In the genomic region with DNA sequence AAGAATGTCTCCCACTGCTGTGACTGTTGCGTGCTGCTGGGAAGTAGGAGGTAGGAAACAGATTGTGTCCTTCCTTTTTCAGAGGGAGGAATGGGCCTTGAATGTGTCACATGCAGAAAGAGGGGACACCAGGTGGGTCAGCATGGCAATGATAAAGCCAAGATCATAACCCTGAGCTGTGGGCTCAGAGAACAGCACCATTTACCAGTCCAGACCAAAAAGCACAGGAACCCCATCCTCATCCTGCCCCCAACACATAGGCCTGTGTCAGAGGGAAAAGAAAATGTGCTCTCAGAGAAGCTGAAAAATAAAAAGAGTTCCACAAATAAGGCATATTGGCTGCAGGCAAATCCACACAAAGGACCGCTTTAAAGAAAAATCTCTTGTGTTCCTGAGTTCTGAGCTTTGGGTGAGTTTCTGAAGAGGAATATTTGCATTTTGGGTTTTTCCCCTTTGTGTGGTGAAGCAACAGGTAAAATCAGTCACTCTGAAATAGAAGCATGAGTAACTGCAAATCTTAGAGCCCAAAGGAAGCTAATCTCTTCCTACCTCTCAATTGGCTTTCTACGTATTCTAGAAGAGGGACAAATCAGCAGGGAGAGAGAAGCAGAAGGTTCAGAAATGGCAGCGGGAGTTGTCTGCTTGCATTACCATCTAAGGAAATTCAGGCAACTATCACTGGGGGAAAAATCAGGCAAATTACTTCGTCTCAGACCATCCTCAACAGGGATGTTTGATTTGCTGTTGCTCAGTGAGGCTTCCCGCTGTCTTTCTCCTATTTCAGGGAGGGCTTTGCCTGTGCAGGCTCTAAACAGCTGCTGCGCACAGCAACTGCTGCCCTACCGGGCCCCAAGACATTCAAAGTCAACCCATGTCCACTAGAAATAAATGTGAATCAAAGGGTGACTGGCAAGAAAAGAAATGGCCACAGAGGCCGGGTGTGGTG, we compare ENCODE assay signal across 11 cellular contexts.
DNase-seq lines count a peak whose midpoint lies in the region; ATAC-seq and TF ChIP-seq lines count a peak whose summit lies in the region.
"Had no signal": no experiment of that assay in that cellular context is flagged by ENCODE, and none has a peak within 500 bp of the region (broad histone marks: within the 10 kb centered on the region; RNA-seq: fewer than 3 reads in every experiment).

No MANE protein-coding gene starts in this region.

- H3F3A ChIP-seq in PC-9 (ENCODE audit: insufficient read depth, low read depth), result no peaks in the 10 kb centered on the region

- no peak for DNase-seq in esophagus squamous epithelium (lab: John Stamatoyannopoulos, UW)
- DNase-seq in stimulated activated CD4-positive, alpha-beta T cell treated with anti-CD3 and anti-CD28 coated beads, Interleukin-12 subunit alpha, Interleukin-12 subunit beta, amount 100 ng/mL, for 4 hours, result no peak
- DNase-seq in PC-9, result no peak
- DNase-seq in foreskin melanocyte, result no peak
- no peak for DNase-seq in medulla oblongata (ENCODE audit: extremely low spot score)
- DNase-seq: MV-4-11, T-helper 2 cell had no signal

- H3K9me2 ChIP-seq in PC-9 (ENCODE audit: insufficient read depth), result no peaks in the 10 kb centered on the region

- no peak overlapping the region for H3K4me2 ChIP-seq in PC-9

- CTCF ChIA-PET in PC-9 (lab: Charles Lee), result no interaction called here

- peaks cover 6 to 54% (median 8%) of the 10 kb centered on the region in 3 donors for H3K4me1 ChIP-seq in esophagus squamous epithelium
- no peaks in the 10 kb centered on the region for H3K4me1 ChIP-seq in PC-9 (replicated peaks; ENCODE audit: insufficient read depth)

- ATAC-seq in GM18517 (IDR thresholded peaks at IDR 0.05; ENCODE audit: unreplicated experiment) (peak; percentile 96), GM21423 (IDR thresholded peaks at IDR 0.05; ENCODE audit: unreplicated experiment) (peak; percentile 80), HG03175 (IDR thresholded peaks at IDR 0.05; ENCODE audit: unreplicated experiment) (peak; percentile 82)

- H3K9me3 ChIP-seq in esophagus squamous epithelium, result no peaks in the 10 kb centered on the region
- H3K9me3 ChIP-seq in PC-9 (ENCODE audit: insufficient read depth, low read depth), result no peaks in the 10 kb centered on the region; the same call in 1 of the 2 replicates
- H3K9me3 ChIP-seq: neutrophil had no signal

- no peaks in the 10 kb centered on the region for H3K79me2 ChIP-seq in PC-9 (ENCODE audit: low read depth)

- TF ChIP-seq POLR2A in esophagus squamous epithelium (IDR thresholded peaks at IDR 0.05), result no peak

- intact Hi-C loops in esophagus squamous epithelium (cut with DNase I), result no loop called here
- intact Hi-C loops in PC-9 (cut with micrococcal nuclease; ENCODE audit: unreplicated experiment), result no loop called here

- H3K36me3 ChIP-seq in esophagus squamous epithelium (no peaks in the 10 kb centered on the region), PC-9 (ENCODE audit: low read depth) (no peaks in the 10 kb centered on the region)
- H3K36me3 ChIP-seq: neutrophil had no signal

- no peak overlapping the region for H2AFZ ChIP-seq in PC-9

- TF ChIP-seq CTCF in esophagus squamous epithelium (IDR thresholded peaks at IDR 0.05) (no peak), PC-9 (conservative IDR thresholded peaks at IDR 0.05) (no peak)

- POLR2A ChIA-PET in PC-9 (lab: Charles Lee; ENCODE audit: unreplicated experiment), result no interaction called here

- H3K27me3 ChIP-seq in esophagus squamous epithelium (no peaks in the 10 kb centered on the region), PC-9 (ENCODE audit: insufficient read depth, low read depth) (peaks cover 73% of the 10 kb centered on the region)
- H3K27me3 ChIP-seq: neutrophil had no signal

- H3K4me3 ChIP-seq in esophagus squamous epithelium (no peak overlapping the region), PC-9 (no peak overlapping the region)

- H3K27ac ChIP-seq in esophagus squamous epithelium, result peak overlapping the region; percentile 7 to 56 (median 18)
- H3K27ac ChIP-seq in PC-9, result no peak overlapping the region
- H3K27ac ChIP-seq: neutrophil had no signal

- H4K20me1 ChIP-seq in PC-9 (ENCODE audit: insufficient read depth), result no peaks in the 10 kb centered on the region

- BruUV-seq in PC-9 (replicated peaks; lab: Mats Ljungman, UMichigan), result no TSS peak

- 57 to 61% methylated on average over 6 to 7 of the region's 9 CpGs for WGBS in esophagus squamous epithelium, 2 donors
